Comparison of ENCODE assay signal across 1 cellular context in the genomic region with DNA sequence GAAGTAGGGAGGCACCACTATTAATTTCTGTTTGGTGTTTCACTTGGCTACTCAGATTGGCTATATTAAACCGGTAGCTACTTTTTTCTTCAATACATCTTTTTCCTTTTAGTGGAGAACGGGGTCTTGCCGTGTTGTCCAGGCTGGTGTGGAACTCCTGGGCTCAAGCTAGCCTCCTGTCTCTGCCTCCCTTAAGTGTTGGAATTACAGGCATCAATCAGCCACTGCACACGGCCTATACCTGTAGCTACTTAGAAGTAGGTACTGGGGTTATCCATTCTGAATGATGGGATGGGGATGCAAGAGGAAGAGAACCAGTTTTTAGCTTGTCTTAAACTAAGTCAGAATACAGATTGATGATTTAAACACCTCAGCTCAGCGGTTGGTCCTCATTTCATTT.
TF ChIP-seq lines count a peak whose summit lies in the region.

No MANE protein-coding gene starts in this region.

TF ChIP-seq in H1, 55 proteins besides CTCF, POLR2A, EP300 and RAD21 (continued from another document):
- TF ChIP-seq SRF (IDR thresholded peaks at IDR 0.05; ENCODE audit: low read depth, low read length) = no peak
- no peak for TF ChIP-seq HDAC2 (IDR thresholded peaks at IDR 0.05; ENCODE audit: borderline replicate concordance in 1 of 2, low read depth in 2 of 2, low read length in 2 of 2)
- TF ChIP-seq SP1 (IDR thresholded peaks at IDR 0.05; ENCODE audit: low read depth, low read length) = no peak
- no peak for TF ChIP-seq SP2 (IDR thresholded peaks at IDR 0.05; ENCODE audit: low read length)
- no peak for TF ChIP-seq FOSL1 (IDR thresholded peaks at IDR 0.05; ENCODE audit: insufficient read depth, low read depth, low read length)
- TF ChIP-seq TAF1 (IDR thresholded peaks at IDR 0.05; ENCODE audit: low read depth, low read length) = no peak
- TF ChIP-seq TEAD4 (IDR thresholded peaks at IDR 0.05; ENCODE audit: low read depth, low read length) = no peak
- TF ChIP-seq ASH2L (IDR thresholded peaks at IDR 0.05; ENCODE audit: low read length) = no peak
- no peak for TF ChIP-seq CHD1 (IDR thresholded peaks at IDR 0.05; ENCODE audit: low read depth, low read length)
- no peak for TF ChIP-seq SIN3A (conservative IDR thresholded peaks at IDR 0.05 in 1 of 2, IDR thresholded peaks at IDR 0.05 in 1 of 2; ENCODE audit: low read depth in 1 of 2, low read length in 2 of 2)
- no peak for TF ChIP-seq KDM5A (IDR thresholded peaks at IDR 0.05; ENCODE audit: low read length)
